Comparison of ENCODE assay signal across 8 cellular contexts in genomic region chr2:20349457-20350034, GRCh38. TPM values are rescaled to one million over a fixed set of nuclear protein-coding genes. Genes with fewer than 3 reads are reported as not detected.
A peak's percentile ranks its signal among the peaks of the same experiment; 100 is the strongest.
DNase-seq lines count a peak whose midpoint lies in the region; ATAC-seq, FAIRE-seq and TF ChIP-seq lines count a peak whose summit lies in the region.

No MANE protein-coding gene starts in this region.

- H3K27ac Mint-ChIP-seq in activated naive CD4-positive, alpha-beta T cell treated with anti-CD3 and anti-CD28 coated beads for 36 hours = peak overlapping the region; percentile 90
- peak overlapping the region; percentile 93 for H3K27ac Mint-ChIP-seq in activated naive CD8-positive, alpha-beta T cell treated with anti-CD3 and anti-CD28 coated beads, Interleukin-2, amount 50 U/mL, for 24 hours
- peak overlapping the region in 1 of 2 donors; percentile 95 for H3K27ac Mint-ChIP-seq in activated naive CD4-positive, alpha-beta T cell treated with anti-CD3 and anti-CD28 coated beads, Interleukin-2, amount 50 U/mL, for 72 hours

- TF ChIP-seq POLR2A in HepG2 (IDR thresholded peaks at IDR 0.05; ENCODE audit: insufficient read depth in 1 of 2, low read depth in 2 of 2, low read length in 2 of 2) (no peak), tibial nerve (IDR thresholded peaks at IDR 0.05) (no peak)

- no peak for DNase-seq in activated naive CD4-positive, alpha-beta T cell treated with anti-CD3 and anti-CD28 coated beads for 36 hours
- no peak for DNase-seq in activated naive CD4-positive, alpha-beta T cell treated with anti-CD3 and anti-CD28 coated beads, Interleukin-2, amount 50 U/mL, for 16 hours
- DNase-seq in activated naive CD8-positive, alpha-beta T cell treated with anti-CD3 and anti-CD28 coated beads, Interleukin-2, amount 50 U/mL, for 24 hours = no peak
- DNase-seq in HepG2 (ENCODE audit: low spot score) = no peak
- DNase-seq in tibial nerve (ENCODE audit: low spot score in 2 of 2) = no peak
- DNase-seq in GDM1 (lab: John Stamatoyannopoulos, UW) = no peak
- DNase-seq in activated naive CD4-positive, alpha-beta T cell treated with anti-CD3 and anti-CD28 coated beads, Interleukin-2, amount 50 U/mL, for 72 hours (ENCODE audit: low spot score in 2 of 2) = no peak
- DNase-seq in NCI-H1092 treated with DMSO at 0.1 percent for 48 hours (lab: John Stamatoyannopoulos, UW) = no peak

- peak overlapping the region; percentile 90 for H3K4me2 ChIP-seq in HepG2 (ENCODE audit: low read depth, low read length)

- peaks cover 0 to 2% of the 10 kb centered on the region in 2 experiments; a peak in 1 of 5 replicates for H3K36me3 ChIP-seq in HepG2 (replicated peaks in 1 of 2; ENCODE audit: control insufficient read depth in 1 of 2, insufficient read depth in 2 of 2, low read length in 2 of 2)
- peaks cover 0 to 4% (median 0%) of the 10 kb centered on the region in 3 donors for H3K36me3 ChIP-seq in tibial nerve

- TF ChIP-seq CTCF in HepG2 (CRISPR knock-in tag; IDR thresholded peaks at IDR 0.05) (no peak), tibial nerve (IDR thresholded peaks at IDR 0.05) (no peak)

- H3K79me2 ChIP-seq in HepG2 (ENCODE audit: insufficient read depth, low read length) = peaks cover 59% of the 10 kb centered on the region

- TF ChIP-seq EP300 in HepG2 (IDR thresholded peaks at IDR 0.05; ENCODE audit: low read depth in 2 of 2, low read length in 2 of 2) (no peak), HepG2 (CRISPR knock-in tag; IDR thresholded peaks at IDR 0.05; ENCODE audit: borderline replicate concordance) (no peak), tibial nerve (IDR thresholded peaks at IDR 0.05) (no peak)

- intact Hi-C loops in activated naive CD4-positive, alpha-beta T cell treated with anti-CD3 and anti-CD28 coated beads for 36 hours (cut with micrococcal nuclease) = loop anchor here (1.0 to 2.0 kb wide), 6 partner anchors 17 to 1789 kb away; partner anchors contain the start of genes LDAH, RDH14 and WDR35
- intact Hi-C loops in HepG2 (cut with micrococcal nuclease; ENCODE audit: unreplicated experiment) = no loop called here

- H3K4me1 Mint-ChIP-seq in activated naive CD4-positive, alpha-beta T cell treated with anti-CD3 and anti-CD28 coated beads for 36 hours (ENCODE audit: low read depth) = peaks cover 41% of the 10 kb centered on the region
- H3K4me1 Mint-ChIP-seq in activated naive CD8-positive, alpha-beta T cell treated with anti-CD3 and anti-CD28 coated beads, Interleukin-2, amount 50 U/mL, for 24 hours = peaks cover 47% of the 10 kb centered on the region

- no peak overlapping the region for H3K4me3 Mint-ChIP-seq in activated naive CD4-positive, alpha-beta T cell treated with anti-CD3 and anti-CD28 coated beads for 36 hours
- no peak overlapping the region for H3K4me3 Mint-ChIP-seq in activated naive CD8-positive, alpha-beta T cell treated with anti-CD3 and anti-CD28 coated beads, Interleukin-2, amount 50 U/mL, for 24 hours

- H3K27me3 ChIP-seq in HepG2 (ENCODE audit: control insufficient read depth in 1 of 2, insufficient read depth in 2 of 2, low read length in 2 of 2) (no peaks in the 10 kb centered on the region; a peak in 1 of 5 replicates), tibial nerve (no peaks in the 10 kb centered on the region)

- H4K20me1 ChIP-seq in HepG2 (ENCODE audit: insufficient read depth, low read length) = peaks cover 55% of the 10 kb centered on the region

- H3K9me3 Mint-ChIP-seq in activated naive CD4-positive, alpha-beta T cell treated with anti-CD3 and anti-CD28 coated beads for 36 hours = no peaks in the 10 kb centered on the region
- no peaks in the 10 kb centered on the region for H3K9me3 Mint-ChIP-seq in activated naive CD8-positive, alpha-beta T cell treated with anti-CD3 and anti-CD28 coated beads, Interleukin-2, amount 50 U/mL, for 24 hours
- H3K9me3 Mint-ChIP-seq in activated naive CD4-positive, alpha-beta T cell treated with anti-CD3 and anti-CD28 coated beads, Interleukin-2, amount 50 U/mL, for 72 hours = no peaks in the 10 kb centered on the region

- in situ Hi-C loops in HepG2 (cut with HindIII; ENCODE audit: extremely low pct_ligation_motif_present, low pct_unique_long_range_greater_than_20kb) = no loop called here

- peak overlapping the region; percentile 98 for H3K27ac ChIP-seq in HepG2 (ENCODE audit: extremely low read length, insufficient read depth, low read length)
- peak overlapping the region; percentile 94 to 99 (median 97) for H3K27ac ChIP-seq in tibial nerve

- no peak for TF ChIP-seq RAD21 in HepG2 (CRISPR knock-in tag; IDR thresholded peaks at IDR 0.05)

- H3K36me3 Mint-ChIP-seq in activated naive CD4-positive, alpha-beta T cell treated with anti-CD3 and anti-CD28 coated beads for 36 hours (ENCODE audit: low read depth) = peaks cover 25% of the 10 kb centered on the region
- peaks cover 26% of the 10 kb centered on the region for H3K36me3 Mint-ChIP-seq in activated naive CD8-positive, alpha-beta T cell treated with anti-CD3 and anti-CD28 coated beads, Interleukin-2, amount 50 U/mL, for 24 hours (ENCODE audit: low read depth)
- H3K36me3 Mint-ChIP-seq in activated naive CD4-positive, alpha-beta T cell treated with anti-CD3 and anti-CD28 coated beads, Interleukin-2, amount 50 U/mL, for 72 hours = peaks cover 14 to 37% of the 10 kb centered on the region in 2 donors

- H3K9me3 ChIP-seq in HepG2 (ENCODE audit: low read length) (no peaks in the 10 kb centered on the region), tibial nerve (no peaks in the 10 kb centered on the region)

- TSS peak; percentile 60 for BruUV-seq in HepG2 (replicated peaks; lab: Mats Ljungman, UMichigan)

- CTCF ChIA-PET in activated naive CD4-positive, alpha-beta T cell treated with anti-CD3 and anti-CD28 coated beads for 36 hours (lab: Charles Lee) = interaction anchor here (0.9 to 2.8 kb wide), 2 partner anchors 23 to 37 kb away, joined by 3 to 16 read pairs; no protein-coding TSS in a partner anchor
- CTCF ChIA-PET in HepG2 (lab: Yijun Ruan, JAX; ENCODE audit: low intra/inter-chr PET ratio, low total read pairs) = no interaction called here

- no peak for ATAC-seq in activated naive CD8-positive, alpha-beta T cell treated with anti-CD3 and anti-CD28 coated beads, Interleukin-2, amount 50 U/mL, for 24 hours
- ATAC-seq in HepG2 = no peak
- no peak for ATAC-seq in activated naive CD4-positive, alpha-beta T cell treated with anti-CD3 and anti-CD28 coated beads, Interleukin-2, amount 50 U/mL, for 72 hours

- no peak overlapping the region for H2AFZ ChIP-seq in HepG2 (ENCODE audit: low read length)

- WGBS in HepG2 (ENCODE audit: low lambda C conversion rate) = under 1% methylated on average over 7 of the region's 7 CpGs
- 1 to 2% methylated on average over 7 of the region's 7 CpGs for WGBS in tibial nerve, 2 donors

- peak overlapping the region; percentile 100 for H3K9ac ChIP-seq in HepG2 (ENCODE audit: insufficient read depth, low read depth, low read length)

- no peak for FAIRE-seq in HepG2 (lab: Jason Lieb, UNC)

- H3K4me1 ChIP-seq in HepG2 (ENCODE audit: insufficient read depth, low read length) = peaks cover 68% of the 10 kb centered on the region
- peaks cover 0 to 61% (median 28%) of the 10 kb centered on the region in 4 donors for H3K4me1 ChIP-seq in tibial nerve

- H3K27me3 Mint-ChIP-seq in activated naive CD4-positive, alpha-beta T cell treated with anti-CD3 and anti-CD28 coated beads for 36 hours (ENCODE audit: low read depth) = no peaks in the 10 kb centered on the region
- H3K27me3 Mint-ChIP-seq in activated naive CD8-positive, alpha-beta T cell treated with anti-CD3 and anti-CD28 coated beads, Interleukin-2, amount 50 U/mL, for 24 hours = peaks cover 3% of the 10 kb centered on the region

- POLR2A ChIA-PET in HepG2 (lab: Yijun Ruan, JAX) = interaction anchor here (1.0 kb wide), 1 partner anchor 170 kb away, joined by 3 read pairs; no protein-coding TSS in a partner anchor

- H3K4me3 ChIP-seq in HepG2 (replicated peaks in 1 of 3; ENCODE audit: insufficient read depth in 1 of 3, low read depth in 2 of 3, low read length in 3 of 3) = peak overlapping the region; percentile 96 to 98 (median 96)
- peak overlapping the region; percentile 85 to 96 (median 90) for H3K4me3 ChIP-seq in tibial nerve

RNA-seq across cellular contexts. Expression of gene PUM2, which starts 1.1 kb away (rescaled TPM):
- 10 to 100 TPM; 88.4 to 96.8 TPM for total RNA-seq in activated naive CD4-positive, alpha-beta T cell treated with anti-CD3 and anti-CD28 coated beads for 36 hours
- 69.6 and 94.7 TPM in 2 replicates for total RNA-seq in HepG2 (2016; rRNA removed; fragmentation: Illumina TruSeq; extraction: Trizol)
- 268 and 314 TPM in 2 replicates for total RNA-seq in HepG2 (2016; cell fraction: cytosol; rRNA removed; fragmentation: Illumina TruSeq; extraction: Trizol; ENCODE audit: low read depth)
- total RNA-seq in HepG2 (2016; cell fraction: insoluble cytoplasmic fraction; rRNA removed; fragmentation: Illumina TruSeq; extraction: Trizol) = 66.2 and 87.3 TPM in 2 replicates
- 195 and 235 TPM in 2 replicates for total RNA-seq in HepG2 (2016; cell fraction: membrane; rRNA removed; fragmentation: Illumina TruSeq; extraction: Trizol)
- total RNA-seq in HepG2 (2016; cell fraction: nucleus; rRNA removed; fragmentation: Illumina TruSeq; extraction: Trizol) = 86.0 and 93.6 TPM in 2 replicates
- polyA plus RNA-seq in HepG2 (2011; rRNA removed) = 61.8 and 69.8 TPM in 2 replicates
- 41.5 and 48.4 TPM in 2 replicates for polyA plus RNA-seq in HepG2 (2011; cell fraction: cytosol; rRNA removed)
- polyA plus RNA-seq in HepG2 (2011; cell fraction: nucleus; rRNA removed) = 37.5 and 39.9 TPM in 2 replicates
- 57.8 and 68.4 TPM in 2 replicates for polyA plus RNA-seq in HepG2 (2012)
- polyA plus RNA-seq in HepG2 (2016; cell fraction: cytosol; fragmentation: Illumina TruSeq; extraction: Trizol; ENCODE audit: low read depth) = 1.7 and 2.0 TPM in 2 replicates
- polyA plus RNA-seq in HepG2 (2016; cell fraction: insoluble cytoplasmic fraction; fragmentation: Illumina TruSeq; extraction: Trizol; ENCODE audit: low read depth) = 65.5 and 73.0 TPM in 2 replicates
- 11.7 and 13.1 TPM in 2 replicates for polyA plus RNA-seq in HepG2 (2016; cell fraction: membrane; fragmentation: Illumina TruSeq; extraction: Trizol; ENCODE audit: low read depth)
- polyA plus RNA-seq in HepG2 (2016; cell fraction: nucleus; fragmentation: Illumina TruSeq; extraction: Trizol; ENCODE audit: insufficient read depth, low read depth) = 65.5 and 68.7 TPM in 2 replicates
- 209 and 286 TPM in 2 replicates for polyA minus RNA-seq in HepG2 (2011; rRNA and poly(A)+ RNA removed; ENCODE audit: low replicate concordance)
- 125 and 141 TPM in 2 replicates for polyA minus RNA-seq in HepG2 (2011; cell fraction: cytosol; rRNA and poly(A)+ RNA removed)
- 209 and 212 TPM in 2 replicates for polyA minus RNA-seq in HepG2 (2011; cell fraction: nucleus; rRNA and poly(A)+ RNA removed)
- total RNA-seq in tibial nerve = 10 to 100 TPM; 62.0 to 78.2 (median 73.5) TPM
- total RNA-seq in activated naive CD4-positive, alpha-beta T cell treated with anti-CD3 and anti-CD28 coated beads, Interleukin-2, amount 50 U/mL, for 72 hours = 100 to 1,000 TPM in 1 of 2 donors, 10 to 100 TPM in 1; 99.0 to 111 TPM
